Comparison of ENCODE assay signal across 15 cellular contexts in genomic region chr7:140453273-140453672, GRCh38. TPM values are rescaled to one million over a fixed set of nuclear protein-coding genes. Genes with fewer than 3 reads are reported as not detected.
"Had no signal": no experiment of that assay in that cellular context is flagged by ENCODE, and none has a peak within 500 bp of the region (broad histone marks: within the 10 kb centered on the region; RNA-seq: fewer than 3 reads in every experiment).

No MANE protein-coding gene starts in this region.

- ATAC-seq: activated T-helper 17 cell treated with anti-CD3 and anti-CD28 coated beads, Interleukin-2, amount 50 U/mL, for 72 hours; esophagus mucosa; left lung had no signal

- FAIRE-seq: keratinocyte had no signal

- DNase-seq: activated CD4-positive, alpha-beta T cell treated with anti-CD3 and anti-CD28 coated beads for 4 hours; activated CD8-positive, alpha-beta memory T cell treated with anti-CD3 and anti-CD28 coated beads for 24 hours; activated naive CD4-positive, alpha-beta T cell treated with anti-CD3 and anti-CD28 coated beads for 36 hours; hippocampal formation; left lung; SK-N-SH; stimulated activated CD4-positive, alpha-beta T cell treated with anti-CD3 and anti-CD28 coated beads, Interleukin-2, amount 100 ng/mL, for 48 hours; stimulated activated naive CD4-positive, alpha-beta T cell treated with Interleukin-2 at 50 U/mL for 16 hours; T-helper 1 cell had no signal

- H3K4me2 ChIP-seq: SK-N-SH had no signal

- H3K27me3 ChIP-seq: left lung, suprapubic skin had no signal

- H3K27ac ChIP-seq: left lung, suprapubic skin had no signal

- H3K9me3 Mint-ChIP-seq: activated naive CD4-positive, alpha-beta T cell treated with anti-CD3 and anti-CD28 coated beads for 36 hours; activated T-helper 17 cell treated with anti-CD3 and anti-CD28 coated beads, Interleukin-2, amount 50 U/mL, for 72 hours; natural killer cell treated with Interleukin-12 subunit alpha and Interleukin-12 subunit beta and Interleukin-15 and Interleukin-18, amount 100 ng/mL, for 72 hours; type B pancreatic cell had no signal

- H3K9ac ChIP-seq: SK-N-SH had no signal

- H3K4me3 ChIP-seq: left lung, suprapubic skin had no signal

- H3K27me3 Mint-ChIP-seq: activated T-helper 17 cell treated with anti-CD3 and anti-CD28 coated beads, Interleukin-2, amount 50 U/mL, for 72 hours; natural killer cell treated with Interleukin-12 subunit alpha and Interleukin-12 subunit beta and Interleukin-15 and Interleukin-18, amount 100 ng/mL, for 72 hours; type B pancreatic cell had no signal

- H3K4me1 ChIP-seq: suprapubic skin had no signal

- H3K4me3 Mint-ChIP-seq: activated naive CD4-positive, alpha-beta T cell treated with anti-CD3 and anti-CD28 coated beads for 36 hours; natural killer cell treated with Interleukin-12 subunit alpha and Interleukin-12 subunit beta and Interleukin-15 and Interleukin-18, amount 100 ng/mL, for 72 hours; type B pancreatic cell had no signal

- H3K27ac Mint-ChIP-seq: activated naive CD4-positive, alpha-beta T cell treated with anti-CD3 and anti-CD28 coated beads for 36 hours; activated T-helper 17 cell treated with anti-CD3 and anti-CD28 coated beads, Interleukin-2, amount 50 U/mL, for 72 hours; type B pancreatic cell had no signal

- H3K9me3 ChIP-seq: left lung, SK-N-SH, suprapubic skin had no signal

RNA-seq across cellular contexts. Expression of gene RAB19, which starts 49.4 kb away (rescaled TPM):
- polyA plus RNA-seq: keratinocyte, SK-N-SH had no signal
